ENCODE assay signal across 13 cellular contexts in genomic region chr7:101602082-101602481, GRCh38. TPM values are rescaled to one million over a fixed set of nuclear protein-coding genes. Genes with fewer than 3 reads are reported as not detected.
DNase-seq lines count a peak whose midpoint lies in the region; ATAC-seq, FAIRE-seq and TF ChIP-seq lines count a peak whose summit lies in the region.
"Had no signal": no experiment of that assay in that cellular context is flagged by ENCODE, and none has a peak within 500 bp of the region (broad histone marks: within the 10 kb centered on the region; RNA-seq: fewer than 3 reads in every experiment).

No MANE protein-coding gene starts in this region.

- H4K5ac ChIP-seq in mesendoderm (ENCODE audit: low read length), result no peak overlapping the region

- H3K18ac ChIP-seq in mesendoderm (ENCODE audit: low read length), result no peak overlapping the region

- H3K9ac ChIP-seq in HepG2 (ENCODE audit: insufficient read depth, low read depth, low read length) (no peak overlapping the region), SK-N-SH (no peak overlapping the region), mesendoderm (ENCODE audit: low read length) (no peak overlapping the region)

- H3K79me2 ChIP-seq in HepG2 (ENCODE audit: insufficient read depth, low read length) (no peaks in the 10 kb centered on the region), SK-N-SH (ENCODE audit: insufficient read depth) (no peaks in the 10 kb centered on the region), mesendoderm (ENCODE audit: control insufficient read depth, insufficient read depth, low read length) (no peaks in the 10 kb centered on the region)

- no peak for ATAC-seq in HepG2
- ATAC-seq in right lobe of liver, result no peak
- ATAC-seq in sciatic nerve, result no peak
- ATAC-seq in HG02870 (IDR thresholded peaks at IDR 0.05; ENCODE audit: unreplicated experiment), result no peak
- no peak for ATAC-seq in GM21390 (IDR thresholded peaks at IDR 0.05; ENCODE audit: unreplicated experiment)

- 38% methylated on average over 8 of the region's 12 CpGs for WGBS in HepG2 (ENCODE audit: low lambda C conversion rate)
- 22% methylated on average over 5 of the region's 12 CpGs for WGBS in right lobe of liver (ENCODE audit: insufficient coverage, low coverage, low lambda C conversion rate, missing lambda C conversion rate)
- 50% methylated on average over 8 of the region's 12 CpGs for WGBS in SK-N-SH (ENCODE audit: low lambda C conversion rate)
- no CpG with 5 or more reads among the region's 12 CpGs for whole genome bisulfite sequencing in mesendoderm (ENCODE audit: extremely low coverage, insufficient coverage, low lambda C conversion rate)

- no peak for TF ChIP-seq POLR2A in HepG2 (IDR thresholded peaks at IDR 0.05; ENCODE audit: insufficient read depth in 1 of 2, low read depth in 2 of 2, low read length in 2 of 2)
- TF ChIP-seq POLR2A in right lobe of liver (IDR thresholded peaks at IDR 0.05), result no peak

- no peak overlapping the region for H4K8ac ChIP-seq in mesendoderm (ENCODE audit: low read depth, low read length)

- TF ChIP-seq RAD21 in HepG2 (CRISPR knock-in tag; IDR thresholded peaks at IDR 0.05) (no peak), SK-N-SH (IDR thresholded peaks at IDR 0.05; ENCODE audit: low read length) (no peak)

- TF ChIP-seq EP300 in HepG2 (IDR thresholded peaks at IDR 0.05; ENCODE audit: low read depth in 2 of 2, low read length in 2 of 2) (no peak), HepG2 (CRISPR knock-in tag; IDR thresholded peaks at IDR 0.05; ENCODE audit: borderline replicate concordance) (no peak), SK-N-SH (IDR thresholded peaks at IDR 0.05; ENCODE audit: borderline replicate concordance in 1 of 2, low read depth in 1 of 2, low read length in 1 of 2) (no peak)

- POLR2A ChIA-PET in HepG2 (lab: Yijun Ruan, JAX) (no interaction called here), SK-N-SH (lab: Yijun Ruan, JAX) (interaction anchor here (0.6 kb wide), 1 partner anchor 17 kb away, joined by 3 read pairs; no protein-coding TSS in a partner anchor)

- no TSS peak for BruUV-seq in HepG2 (replicated peaks; lab: Mats Ljungman, UMichigan)

- no peak for TF ChIP-seq CTCF in HepG2 (CRISPR knock-in tag; IDR thresholded peaks at IDR 0.05)
- no peak for TF ChIP-seq CTCF in right lobe of liver (IDR thresholded peaks at IDR 0.05)
- TF ChIP-seq CTCF in SK-N-SH (IDR thresholded peaks at IDR 0.05), result no peak

- H3K9me2 ChIP-seq in SK-N-SH, result no peaks in the 10 kb centered on the region

- H2BK120ac ChIP-seq in mesendoderm (ENCODE audit: low read depth, low read length), result no peak overlapping the region

- H2BK15ac ChIP-seq in mesendoderm (replicated peaks; ENCODE audit: low read depth), result no peak overlapping the region

- no peaks in the 10 kb centered on the region for H3K36me3 ChIP-seq in HepG2 (replicated peaks in 1 of 2; ENCODE audit: control insufficient read depth in 1 of 2, insufficient read depth in 2 of 2, low read length in 2 of 2)
- H3K36me3 ChIP-seq in right lobe of liver, result no peaks in the 10 kb centered on the region
- no peaks in the 10 kb centered on the region for H3K36me3 ChIP-seq in SK-N-SH (replicated peaks in 1 of 2; ENCODE audit: control insufficient read depth in 1 of 2, insufficient read depth in 2 of 2, low read length in 1 of 2)
- H3K36me3 ChIP-seq in mesendoderm (ENCODE audit: control insufficient read depth, insufficient read depth, low read length), result no peaks in the 10 kb centered on the region

- no peaks in the 10 kb centered on the region for H4K20me1 ChIP-seq in HepG2 (ENCODE audit: insufficient read depth, low read length)
- no peaks in the 10 kb centered on the region for H4K20me1 ChIP-seq in SK-N-SH (ENCODE audit: insufficient read depth)

- H2AFZ ChIP-seq in HepG2 (ENCODE audit: low read length) (no peak overlapping the region), SK-N-SH (ENCODE audit: low read depth) (no peak overlapping the region)

- H3K4me3 ChIP-seq in HepG2 (replicated peaks in 1 of 3; ENCODE audit: insufficient read depth in 1 of 3, low read depth in 2 of 3, low read length in 3 of 3), result no peak overlapping the region
- no peak overlapping the region for H3K4me3 ChIP-seq in right lobe of liver
- no peak overlapping the region; a peak in 1 of 4 replicates for H3K4me3 ChIP-seq in SK-N-SH (ENCODE audit: low read depth in 2 of 2, low read length in 1 of 2)
- H3K4me3 ChIP-seq in mesendoderm (ENCODE audit: low read length), result no peak overlapping the region

- H3F3A ChIP-seq in SK-N-SH (replicated peaks; ENCODE audit: insufficient read depth), result no peaks in the 10 kb centered on the region

- H3K4me2 ChIP-seq in HepG2 (ENCODE audit: low read depth, low read length) (peak overlapping the region; percentile 83; the same call in 1 of the 2 replicates), SK-N-SH (0 out of 2 replicates have a peak overlapping the region, but pooled peaks have one; percentile 20), mesendoderm (ENCODE audit: low read length) (no peak overlapping the region)

- no peaks in the 10 kb centered on the region for H3K79me1 ChIP-seq in mesendoderm (ENCODE audit: low read length)

- FAIRE-seq in HepG2 (lab: Jason Lieb, UNC), result no peak
- FAIRE-seq: H54, HTR-8/SVneo had no signal

- no peak overlapping the region for H2BK5ac ChIP-seq in mesendoderm (ENCODE audit: low read length)

- H3K23ac ChIP-seq in mesendoderm (ENCODE audit: low read length), result no peak overlapping the region

- DNase-seq in HepG2 (ENCODE audit: low spot score) (no peak), right lobe of liver (no peak), SK-N-SH (no peak), mesendoderm (no peak), sciatic nerve (ENCODE audit: low spot score) (no peak), cerebellum (ENCODE audit: low spot score) (no peak)
- DNase-seq: GF-D8 had no signal

- H3K9me3 ChIP-seq in HepG2 (ENCODE audit: low read length), result no peaks in the 10 kb centered on the region
- no peaks in the 10 kb centered on the region for H3K9me3 ChIP-seq in right lobe of liver
- no peaks in the 10 kb centered on the region for H3K9me3 ChIP-seq in SK-N-SH

- no peak overlapping the region for H3K4ac ChIP-seq in mesendoderm (ENCODE audit: low read depth, low read length)

- H3K4me1 ChIP-seq in HepG2 (ENCODE audit: insufficient read depth, low read length) (peaks cover 53% of the 10 kb centered on the region), right lobe of liver (no peaks in the 10 kb centered on the region), SK-N-SH (ENCODE audit: control insufficient read depth in 1 of 2, insufficient read depth in 2 of 2, low read depth in 1 of 2, low read length in 1 of 2) (peaks cover 0 to 11% of the 10 kb centered on the region in 2 experiments; a peak in 1 of 4 replicates), mesendoderm (ENCODE audit: control insufficient read depth, low read depth, low read length) (no peaks in the 10 kb centered on the region)

- in situ Hi-C loops in HepG2 (cut with HindIII; ENCODE audit: extremely low pct_ligation_motif_present, low pct_unique_long_range_greater_than_20kb), result loop anchor here (5.0 kb wide), 2 partner anchors 60 to 210 kb away; no protein-coding TSS in a partner anchor

- CTCF ChIA-PET in HepG2 (lab: Yijun Ruan, JAX; ENCODE audit: low intra/inter-chr PET ratio, low total read pairs) (interaction anchor here (1.0 to 1.6 kb wide), 2 partner anchors 212 to 670 kb away, joined by 4 to 6 read pairs; no protein-coding TSS in a partner anchor), SK-N-SH (lab: Yijun Ruan, JAX) (interaction anchor here (0.6 to 7.4 kb wide), 58 partner anchors 8 to 671 kb away, joined by 3 to 82 read pairs (median 6); no protein-coding TSS in a partner anchor)

- H3K56ac ChIP-seq in mesendoderm (ENCODE audit: low read length), result no peak overlapping the region

- peak overlapping the region; percentile 62 for H2AK5ac ChIP-seq in mesendoderm (ENCODE audit: low read length)

- H3K27ac ChIP-seq in HepG2 (ENCODE audit: extremely low read length, insufficient read depth, low read length) (no peak overlapping the region), right lobe of liver (no peak overlapping the region), SK-N-SH (ENCODE audit: low read depth in 2 of 2, low read length in 1 of 2) (no peak overlapping the region), mesendoderm (ENCODE audit: low read depth, low read length) (no peak overlapping the region)
- H3K27ac ChIP-seq: HL-60 had no signal

- peaks cover 0 to 21% of the 10 kb centered on the region in 2 experiments; a peak in 3 of 5 replicates for H3K27me3 ChIP-seq in HepG2 (ENCODE audit: control insufficient read depth in 1 of 2, insufficient read depth in 2 of 2, low read length in 2 of 2)
- no peaks in the 10 kb centered on the region for H3K27me3 ChIP-seq in right lobe of liver
- no peaks in the 10 kb centered on the region for H3K27me3 ChIP-seq in SK-N-SH (ENCODE audit: insufficient read depth)
- H3K27me3 ChIP-seq in mesendoderm (ENCODE audit: insufficient read depth, low read length, poor library complexity), result no peaks in the 10 kb centered on the region

- intact Hi-C loops in HepG2 (cut with micrococcal nuclease; ENCODE audit: unreplicated experiment) (loop anchor here (1.0 to 5.0 kb wide), 3 partner anchors 59 to 210 kb away; no protein-coding TSS in a partner anchor), right lobe of liver (cut with DNase I) (no loop called here), sciatic nerve (cut with DNase I) (loop anchor here (5.0 kb wide), 1 partner anchor 670 kb away; no protein-coding TSS in a partner anchor)

RNA-seq across cellular contexts. Expression of gene MYL10, which starts 27.0 kb away (rescaled TPM):
- not detected in 2 replicates for total RNA-seq in HepG2 (2016; rRNA removed; fragmentation: Illumina TruSeq; extraction: Trizol)
- total RNA-seq in HepG2 (2016; cell fraction: cytosol; rRNA removed; fragmentation: Illumina TruSeq; extraction: Trizol; ENCODE audit: low read depth), result not detected in 2 replicates
- total RNA-seq in HepG2 (2016; cell fraction: insoluble cytoplasmic fraction; rRNA removed; fragmentation: Illumina TruSeq; extraction: Trizol), result not detected in 2 replicates
- total RNA-seq in HepG2 (2016; cell fraction: membrane; rRNA removed; fragmentation: Illumina TruSeq; extraction: Trizol), result not detected in 2 replicates
- total RNA-seq in HepG2 (2016; cell fraction: nucleus; rRNA removed; fragmentation: Illumina TruSeq; extraction: Trizol), result not detected in 2 replicates
- polyA plus RNA-seq in HepG2 (2011; rRNA removed), result 0.16 TPM in 1 of 2 replicates, not detected in the other
- not detected in 2 replicates for polyA plus RNA-seq in HepG2 (2011; cell fraction: cytosol; rRNA removed)
- polyA plus RNA-seq in HepG2 (2011; cell fraction: nucleus; rRNA removed), result not detected in 2 replicates
- not detected in 2 replicates for polyA plus RNA-seq in HepG2 (2012)
- not detected in 2 replicates for polyA plus RNA-seq in HepG2 (2016; cell fraction: cytosol; fragmentation: Illumina TruSeq; extraction: Trizol; ENCODE audit: low read depth)
- not detected in 2 replicates for polyA plus RNA-seq in HepG2 (2016; cell fraction: insoluble cytoplasmic fraction; fragmentation: Illumina TruSeq; extraction: Trizol; ENCODE audit: low read depth)
- polyA plus RNA-seq in HepG2 (2016; cell fraction: membrane; fragmentation: Illumina TruSeq; extraction: Trizol; ENCODE audit: low read depth), result not detected in 2 replicates
- polyA plus RNA-seq in HepG2 (2016; cell fraction: nucleus; fragmentation: Illumina TruSeq; extraction: Trizol; ENCODE audit: insufficient read depth, low read depth), result not detected in 2 replicates
- not detected in 2 replicates for polyA minus RNA-seq in HepG2 (2011; rRNA and poly(A)+ RNA removed; ENCODE audit: low replicate concordance)
- not detected in 2 replicates for polyA minus RNA-seq in HepG2 (2011; cell fraction: cytosol; rRNA and poly(A)+ RNA removed)
- not detected in 2 replicates for polyA minus RNA-seq in HepG2 (2011; cell fraction: nucleus; rRNA and poly(A)+ RNA removed)
- not detected for total RNA-seq in right lobe of liver
- not detected in 2 replicates for polyA plus RNA-seq in SK-N-SH (2012; rRNA removed)
- not detected in 2 replicates for polyA plus RNA-seq in SK-N-SH (2012; cell fraction: cytosol; rRNA removed)
- polyA plus RNA-seq in SK-N-SH (2012; cell fraction: nucleus; rRNA removed), result not detected in 2 replicates
- 3.1 TPM for polyA plus RNA-seq in mesendoderm (2013, experiment 1 of 2)
- polyA plus RNA-seq in mesendoderm (2013, experiment 2 of 2), result 2.5 TPM
- not detected for total RNA-seq in sciatic nerve
- total RNA-seq in cerebellum, result not detected
- total RNA-seq: SK-MEL-5 had no signal

Comparison
In these comparisons a context has a peak if more than half of its experiments do, and no peak if none do; other contexts are left out.
1. intact Hi-C loops: an anchor here in HepG2 (1.0 to 5.0 kb wide) and sciatic nerve (5.0 kb wide); none called in right lobe of liver.